In genomic region chr14:32085182-32085844, GRCh38 we compare ENCODE assay signal across 16 cellular contexts.
"Had no signal": no experiment of that assay in that cellular context is flagged by ENCODE, and none has a peak within 500 bp of the region (broad histone marks: within the 10 kb centered on the region; RNA-seq: fewer than 3 reads in every experiment).

No MANE protein-coding gene starts in this region.

- H3K27me3 Mint-ChIP-seq: naive thymus-derived CD8-positive, alpha-beta T cell; stimulated activated naive CD8-positive, alpha-beta T cell treated with anti-CD3 and anti-CD28 coated beads, Interleukin-15, amount 100 ng/mL, for 72 hours had no signal

- DNase-seq: activated CD4-positive, alpha-beta T cell treated with anti-CD3 and anti-CD28 coated beads, Interleukin-2, amount 50 U/mL, for 4 hours; activated naive CD4-positive, alpha-beta T cell treated with Interleukin-2 at 50 U/mL for 16 hours; activated T-cell treated with anti-CD3 and anti-CD28 coated beads for 4 hours; foreskin fibroblast; heart left ventricle; immature natural killer cell; left colon; naive thymus-derived CD8-positive, alpha-beta T cell; pancreas; sigmoid colon; stimulated activated CD4-positive, alpha-beta T cell treated with anti-CD3 and anti-CD28 coated beads, Interleukin-1b, Interleukin-23, amount 100 ng/mL, for 48 hours; stimulated activated naive CD8-positive, alpha-beta T cell treated with anti-CD3 and anti-CD28 coated beads, Interleukin-15, amount 100 ng/mL, for 72 hours; upper lobe of left lung had no signal

- FAIRE-seq: astrocyte, pancreas had no signal

- H3K27ac ChIP-seq: heart left ventricle, pancreas, upper lobe of left lung had no signal

- ATAC-seq: activated CD4-positive, CD25-positive, alpha-beta regulatory T cell treated with anti-CD3 and anti-CD28 coated beads, Interleukin-2, amount 50 U/mL, for 24 hours; heart left ventricle; left colon; naive thymus-derived CD8-positive, alpha-beta T cell; pancreas; stimulated activated naive CD8-positive, alpha-beta T cell treated with anti-CD3 and anti-CD28 coated beads, Interleukin-15, amount 100 ng/mL, for 72 hours had no signal

- H3K27me3 ChIP-seq: heart left ventricle, pancreas, sigmoid colon, upper lobe of left lung had no signal

- H3K9me3 Mint-ChIP-seq: immature natural killer cell; naive thymus-derived CD8-positive, alpha-beta T cell; stimulated activated naive CD8-positive, alpha-beta T cell treated with anti-CD3 and anti-CD28 coated beads, Interleukin-15, amount 100 ng/mL, for 72 hours; T-helper 2 cell treated with Interferon-gamma antibody and Interleukin-4, amounts not matched to agents 5 μg/mL and 100 μg/mL, for 36 hours had no signal

- H3K36me3 ChIP-seq: pancreas, sigmoid colon, upper lobe of left lung had no signal

- H3K9me3 ChIP-seq: heart left ventricle, pancreas, sigmoid colon, upper lobe of left lung had no signal

- H3K4me3 ChIP-seq: heart left ventricle, pancreas, sigmoid colon, upper lobe of left lung had no signal

- H3K27ac Mint-ChIP-seq: immature natural killer cell; stimulated activated naive CD8-positive, alpha-beta T cell treated with anti-CD3 and anti-CD28 coated beads, Interleukin-15, amount 100 ng/mL, for 72 hours; T-helper 2 cell treated with Interferon-gamma antibody and Interleukin-4, amounts not matched to agents 5 μg/mL and 100 μg/mL, for 36 hours had no signal

- H3K4me3 Mint-ChIP-seq: immature natural killer cell; naive thymus-derived CD8-positive, alpha-beta T cell; stimulated activated naive CD8-positive, alpha-beta T cell treated with anti-CD3 and anti-CD28 coated beads, Interleukin-15, amount 100 ng/mL, for 72 hours; T-helper 2 cell treated with Interferon-gamma antibody and Interleukin-4, amounts not matched to agents 5 μg/mL and 100 μg/mL, for 36 hours had no signal
